ENCODE assay signal across 1 cellular context in genomic region chr1:246931549-246932365, GRCh38.
TF ChIP-seq lines count a peak whose summit lies in the region.

Gene AHCTF1 (minus strand): TSS chr1:246931948. CDS start chr1:246918370, 13,578 bp downstream.

TF ChIP-seq in GM23338, 12 proteins besides CTCF, POLR2A, EP300 and RAD21 (continued from another document):
- TF ChIP-seq ZNF462 (CRISPR knock-in tag; IDR thresholded peaks at IDR 0.05) (no peak), ZNF114 (CRISPR knock-in tag; IDR thresholded peaks at IDR 0.05) (no peak), CREB1 (CRISPR knock-in tag; IDR thresholded peaks at IDR 0.05; ENCODE audit: low read depth) (peak; percentile 48), POLR2AphosphoS5 (IDR thresholded peaks at IDR 0.05; ENCODE audit: low read depth) (peak; percentile 98), NANOG (IDR thresholded peaks at IDR 0.05; ENCODE audit: borderline replicate concordance) (no peak), EZH2 (IDR thresholded peaks at IDR 0.05; ENCODE audit: low read depth, unreplicated experiment) (no peak), REST (IDR thresholded peaks at IDR 0.05; ENCODE audit: unreplicated experiment) (no peak), JUNB (IDR thresholded peaks at IDR 0.05; ENCODE audit: unreplicated experiment) (no peak), ZNF331 (CRISPR knock-in tag; IDR thresholded peaks at IDR 0.05; ENCODE audit: low read depth) (peak; percentile 55; the same call in 1 of the 2 replicates)
